ENCODE assay signal across 12 cellular contexts in the genomic region with DNA sequence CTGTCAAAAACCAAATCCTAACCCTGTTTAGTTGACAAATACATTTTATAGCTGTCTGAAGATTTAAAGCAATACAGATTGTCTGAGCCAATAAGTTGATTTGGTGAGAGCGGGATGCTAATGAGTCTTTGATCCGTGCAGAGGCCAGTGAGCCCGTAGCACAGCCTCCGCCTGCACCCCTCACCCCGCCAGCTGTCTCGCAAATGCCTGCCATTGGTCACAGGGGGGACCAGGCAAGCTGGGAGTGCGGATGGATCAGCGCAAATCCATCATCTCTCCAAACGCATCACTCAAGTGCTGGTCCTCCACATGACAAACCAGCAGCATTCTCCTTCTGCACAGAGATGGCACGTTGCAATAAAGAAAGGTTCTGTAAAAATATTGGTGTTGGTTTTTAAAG.
"Had no signal": no experiment of that assay in that cellular context is flagged by ENCODE, and none has a peak within 500 bp of the region (broad histone marks: within the 10 kb centered on the region; RNA-seq: fewer than 3 reads in every experiment).

No MANE protein-coding gene starts in this region.

- H3K36me3 Mint-ChIP-seq: activated naive CD4-positive, alpha-beta T cell treated with anti-CD3 and anti-CD28 coated beads, Interleukin-2, amount 50 U/mL, for 24 hours; natural killer cell treated with Interleukin-12 subunit alpha and Interleukin-12 subunit beta and Interleukin-15 and Interleukin-18, amount 100 ng/mL, for 72 hours; stimulated activated naive B cell treated with anti-CD40 and anti-IgM and Interleukin-4, amounts not matched to agents 10 μg/mL and 1 μg/mL and 100 μg/mL, for 72 hours had no signal

- H3K4me1 ChIP-seq: ascending aorta, breast epithelium, thyroid gland had no signal

- H3K4me3 ChIP-seq: ascending aorta, breast epithelium, esophagus muscularis mucosa, thyroid gland had no signal

- H3K4me3 Mint-ChIP-seq: activated naive CD4-positive, alpha-beta T cell treated with anti-CD3 and anti-CD28 coated beads, Interleukin-2, amount 50 U/mL, for 24 hours; natural killer cell treated with Interleukin-12 subunit alpha and Interleukin-12 subunit beta and Interleukin-15 and Interleukin-18, amount 100 ng/mL, for 72 hours; stimulated activated naive B cell treated with anti-CD40 and anti-IgM and Interleukin-4, amounts not matched to agents 10 μg/mL and 1 μg/mL and 100 μg/mL, for 72 hours had no signal

- H3K27me3 ChIP-seq: ascending aorta, thyroid gland had no signal

- DNase-seq: activated CD4-positive, alpha-beta T cell treated with anti-CD3 and anti-CD28 coated beads for 1 hour; activated gamma-delta T cell; cortex of kidney; effector CD4-positive, alpha-beta T cell; stimulated activated naive B cell treated with anti-CD40 and anti-IgM and Interleukin-4, amounts not matched to agents 10 μg/mL and 1 μg/mL and 100 μg/mL, for 72 hours; T1000; thyroid gland had no signal

- H3K27me3 Mint-ChIP-seq: activated naive CD4-positive, alpha-beta T cell treated with anti-CD3 and anti-CD28 coated beads, Interleukin-2, amount 50 U/mL, for 24 hours had no signal

- H3K9me3 Mint-ChIP-seq: activated naive CD4-positive, alpha-beta T cell treated with anti-CD3 and anti-CD28 coated beads, Interleukin-2, amount 50 U/mL, for 24 hours; natural killer cell treated with Interleukin-12 subunit alpha and Interleukin-12 subunit beta and Interleukin-15 and Interleukin-18, amount 100 ng/mL, for 72 hours; stimulated activated naive B cell treated with anti-CD40 and anti-IgM and Interleukin-4, amounts not matched to agents 10 μg/mL and 1 μg/mL and 100 μg/mL, for 72 hours had no signal

- H3K27ac Mint-ChIP-seq: activated naive CD4-positive, alpha-beta T cell treated with anti-CD3 and anti-CD28 coated beads, Interleukin-2, amount 50 U/mL, for 24 hours; natural killer cell treated with Interleukin-12 subunit alpha and Interleukin-12 subunit beta and Interleukin-15 and Interleukin-18, amount 100 ng/mL, for 72 hours; stimulated activated naive B cell treated with anti-CD40 and anti-IgM and Interleukin-4, amounts not matched to agents 10 μg/mL and 1 μg/mL and 100 μg/mL, for 72 hours had no signal

- H3K36me3 ChIP-seq: ascending aorta, breast epithelium, esophagus muscularis mucosa, thyroid gland had no signal

- H3K27ac ChIP-seq: ascending aorta, breast epithelium, esophagus muscularis mucosa, thyroid gland had no signal

- H3K9me3 ChIP-seq: ascending aorta, thyroid gland had no signal
